In genomic region chr20:32037929-32038328, GRCh38 we compare ENCODE assay signal across 19 cellular contexts. TPM values are rescaled to one million over a fixed set of nuclear protein-coding genes. Genes with fewer than 3 reads are reported as not detected.
DNase-seq lines count a peak whose midpoint lies in the region; ATAC-seq, FAIRE-seq and TF ChIP-seq lines count a peak whose summit lies in the region.
"Had no signal": no experiment of that assay in that cellular context is flagged by ENCODE, and none has a peak within 500 bp of the region (broad histone marks: within the 10 kb centered on the region; RNA-seq: fewer than 3 reads in every experiment).

No MANE protein-coding gene starts in this region.

- H3K27ac Mint-ChIP-seq in stimulated activated memory B cell treated with anti-CD40 and anti-IgM and Interleukin-4, amounts not matched to agents 10 μg/mL and 1 μg/mL and 100 μg/mL, for 72 hours: no peak overlapping the region
- H3K27ac Mint-ChIP-seq: activated CD8-positive, alpha-beta T cell treated with anti-CD3 and anti-CD28 coated beads, Interleukin-2, amount 10 ng/mL, durations not matched to agents 7 days and 5 days; type B pancreatic cell had no signal

- WGBS in pancreas, 2 donors: 48 to 61% methylated on average over 4 of the region's 4 CpGs

- H3K4me1 Mint-ChIP-seq in stimulated activated memory B cell treated with anti-CD40 and anti-IgM and Interleukin-4, amounts not matched to agents 10 μg/mL and 1 μg/mL and 100 μg/mL, for 72 hours: peaks cover 61% of the 10 kb centered on the region

- DNase-seq in GM04503 (ENCODE audit: low read depth) (peak; percentile 15), MV-4-11 (lab: John Stamatoyannopoulos, UW) (peak; percentile 93), bronchial epithelial cell (ENCODE audit: low read depth) (peak; percentile 48), pancreas (no peak), RPMI8226 (no peak)
- DNase-seq: activated CD8-positive, alpha-beta T cell treated with anti-CD3 and anti-CD28 coated beads, Interleukin-2, amount 10 ng/mL, durations not matched to agents 7 days and 5 days; activated effector memory CD4-positive, alpha-beta T cell treated with Interleukin-2 at 50 U/mL for 16 hours; Kasumi-1; left cardiac atrium; NCI-H2081; NCI-H774; SJCRH30; stimulated activated CD8-positive, alpha-beta memory T cell treated with anti-CD3 and anti-CD28 coated beads, Interleukin-4, amount 100 ng/mL, for 48 hours had no signal

- H3K4me3 ChIP-seq in bronchial epithelial cell (ENCODE audit: low read depth, low read length): no peak overlapping the region
- peak overlapping the region; percentile 21 to 56 for H3K4me3 ChIP-seq in neutrophil (ENCODE audit: low read depth in 1 of 2, low read length in 1 of 2)
- no peak overlapping the region for H3K4me3 ChIP-seq in pancreas
- H3K4me3 ChIP-seq: SJCRH30 had no signal

- no peak for TF ChIP-seq CTCF in bronchial epithelial cell (IDR thresholded peaks at IDR 0.05; ENCODE audit: insufficient read depth, low read length, severe bottlenecking)
- no peak for TF ChIP-seq CTCF in neutrophil (IDR thresholded peaks at IDR 0.05)
- TF ChIP-seq CTCF in pancreas (IDR thresholded peaks at IDR 0.05): no peak

- H3K36me3 Mint-ChIP-seq in stimulated activated memory B cell treated with anti-CD40 and anti-IgM and Interleukin-4, amounts not matched to agents 10 μg/mL and 1 μg/mL and 100 μg/mL, for 72 hours: no peaks in the 10 kb centered on the region
- H3K36me3 Mint-ChIP-seq: type B pancreatic cell had no signal

- FAIRE-seq in bronchial epithelial cell (lab: Jason Lieb, UNC) (no peak), pancreas (lab: Jason Lieb, UNC) (no peak)
- FAIRE-seq: TTC549 had no signal

- peaks cover 12% of the 10 kb centered on the region for H3K27me3 Mint-ChIP-seq in stimulated activated memory B cell treated with anti-CD40 and anti-IgM and Interleukin-4, amounts not matched to agents 10 μg/mL and 1 μg/mL and 100 μg/mL, for 72 hours

- H3K9me3 ChIP-seq in neutrophil: no peaks in the 10 kb centered on the region
- H3K9me3 ChIP-seq in pancreas: no peaks in the 10 kb centered on the region
- H3K9me3 ChIP-seq: SJCRH30 had no signal

- H3K27ac ChIP-seq in neutrophil (peak overlapping the region; percentile 99), pancreas (no peak overlapping the region)
- H3K27ac ChIP-seq: C4-2B, SJCRH30 had no signal

- ATAC-seq in pancreas: no peak
- no peak for ATAC-seq in stimulated activated memory B cell treated with anti-CD40 and anti-IgM and Interleukin-4, amounts not matched to agents 10 μg/mL and 1 μg/mL and 100 μg/mL, for 72 hours
- ATAC-seq: activated CD8-positive, alpha-beta T cell treated with anti-CD3 and anti-CD28 coated beads, Interleukin-2, amount 10 ng/mL, durations not matched to agents 7 days and 5 days; left cardiac atrium had no signal

- H3K36me3 ChIP-seq in bronchial epithelial cell (ENCODE audit: control insufficient read depth, insufficient read depth, low read length): no peaks in the 10 kb centered on the region
- no peaks in the 10 kb centered on the region for H3K36me3 ChIP-seq in neutrophil
- no peaks in the 10 kb centered on the region for H3K36me3 ChIP-seq in pancreas
- H3K36me3 ChIP-seq: SJCRH30 had no signal

- no peaks in the 10 kb centered on the region for H3K27me3 ChIP-seq in bronchial epithelial cell (ENCODE audit: control insufficient read depth, insufficient read depth, low read length)
- H3K27me3 ChIP-seq in neutrophil: no peaks in the 10 kb centered on the region
- H3K27me3 ChIP-seq in pancreas: peaks cover 0 to 13% (median 0%) of the 10 kb centered on the region in 4 donors
- H3K27me3 ChIP-seq: SJCRH30 had no signal

- intact Hi-C loops in pancreas (cut with DNase I): no loop called here

- peaks cover 99 to 100% of the 10 kb centered on the region in 2 experiments for H3K4me1 ChIP-seq in neutrophil (ENCODE audit: control insufficient read depth in 1 of 2, insufficient read depth in 1 of 2, low read depth in 1 of 2, low read length in 1 of 2)
- peaks cover 0 to 2% (median 0%) of the 10 kb centered on the region in 3 donors for H3K4me1 ChIP-seq in pancreas
- H3K4me1 ChIP-seq: SJCRH30 had no signal

- no peak overlapping the region for H3K4me3 Mint-ChIP-seq in stimulated activated memory B cell treated with anti-CD40 and anti-IgM and Interleukin-4, amounts not matched to agents 10 μg/mL and 1 μg/mL and 100 μg/mL, for 72 hours
- H3K4me3 Mint-ChIP-seq: activated CD8-positive, alpha-beta T cell treated with anti-CD3 and anti-CD28 coated beads, Interleukin-2, amount 10 ng/mL, durations not matched to agents 7 days and 5 days; type B pancreatic cell had no signal

- peaks cover 7% of the 10 kb centered on the region for H3K9me3 Mint-ChIP-seq in stimulated activated memory B cell treated with anti-CD40 and anti-IgM and Interleukin-4, amounts not matched to agents 10 μg/mL and 1 μg/mL and 100 μg/mL, for 72 hours
- H3K9me3 Mint-ChIP-seq: type B pancreatic cell had no signal

RNA-seq across cellular contexts. Expression of gene HCK, which starts 14.1 kb away (rescaled TPM):
- under 0.01 and 0.13 TPM in 2 replicates for total RNA-seq in bronchial epithelial cell
- total RNA-seq in pancreas: 10 to 100 TPM in 1 of 6 donors, 1 to 10 TPM in 3, under 1 TPM in 2; 0.42 to 12.9 (median 2.3) TPM
- 1 to 10 TPM; 2.1 to 2.3 TPM for polyA plus RNA-seq in pancreas
- total RNA-seq: activated CD8-positive, alpha-beta T cell treated with anti-CD3 and anti-CD28 coated beads, Interleukin-2, amount 10 ng/mL, durations not matched to agents 7 days and 5 days; pulmonary artery endothelial cell; SJCRH30 had no signal

RNA-seq across cellular contexts. Expression of gene CCM2L, which starts 27.7 kb away (rescaled TPM):
- total RNA-seq in bronchial epithelial cell (not detected in 2 replicates), pancreas (1 to 10 TPM in 2 of 6 donors, under 1 TPM in 4; 0.31 to 2.2 (median 0.75) TPM)
- polyA plus RNA-seq in pancreas: 1 to 10 TPM; 5.3 to 6.7 TPM
- total RNA-seq: activated CD8-positive, alpha-beta T cell treated with anti-CD3 and anti-CD28 coated beads, Interleukin-2, amount 10 ng/mL, durations not matched to agents 7 days and 5 days had no signal

Comparison
In these comparisons a context has a peak if more than half of its experiments do, and no peak if none do; other contexts are left out.
1. DNase-seq: peak in GM04503 (single experiment), MV-4-11 (single experiment) and bronchial epithelial cell (single experiment); none in pancreas (0 of 6) and RPMI8226 (single experiment).
2. H3K4me3 ChIP-seq: peak in neutrophil (2 of 2); none in bronchial epithelial cell (single experiment) and pancreas (0 of 4).